In the genomic region with DNA sequence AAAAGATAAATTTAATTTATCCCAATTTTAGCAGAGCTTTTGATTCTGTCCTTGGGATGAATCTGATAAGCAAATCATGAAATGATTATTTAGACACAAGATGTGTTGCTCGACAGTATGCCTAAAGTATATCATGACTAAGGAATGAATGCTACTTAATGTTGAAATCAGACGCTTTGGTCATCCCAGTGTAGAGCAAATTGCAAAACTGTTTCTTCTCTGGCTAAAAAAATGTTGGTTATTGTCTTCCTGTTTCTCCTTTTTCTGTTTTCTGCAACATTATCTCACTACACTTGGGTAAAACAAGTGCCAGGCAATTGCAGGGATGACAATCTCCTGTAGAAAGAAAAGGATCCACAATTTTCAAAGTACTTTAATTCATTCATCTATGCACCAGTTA, we compare ENCODE assay signal across 13 cellular contexts.
A peak's percentile ranks its signal among the peaks of the same experiment; 100 is the strongest.
DNase-seq lines count a peak whose midpoint lies in the region; ATAC-seq and TF ChIP-seq lines count a peak whose summit lies in the region.
"Had no signal": no experiment of that assay in that cellular context is flagged by ENCODE, and none has a peak within 500 bp of the region (broad histone marks: within the 10 kb centered on the region; RNA-seq: fewer than 3 reads in every experiment).

No MANE protein-coding gene starts in this region.

- H3K9me3 ChIP-seq in gastrocnemius medialis, result no peaks in the 10 kb centered on the region

- H3K4me1 ChIP-seq in gastrocnemius medialis, result peaks cover 59 to 68% of the 10 kb centered on the region in 2 donors

- no peak overlapping the region for H3K4me3 Mint-ChIP-seq in activated naive CD8-positive, alpha-beta T cell treated with anti-CD3 and anti-CD28 coated beads, Interleukin-2, amount 50 U/mL, for 24 hours
- H3K4me3 Mint-ChIP-seq: activated CD4-positive, alpha-beta memory T cell treated with anti-CD3 and anti-CD28 coated beads, Interleukin-2, amount 10 ng/mL, durations not matched to agents 7 days and 5 days had no signal

- in situ Hi-C loops in gastrocnemius medialis (cut with MboI; ENCODE audit: low sequenced_read_pairs in 4 of 4), result no loop called here

- intact Hi-C loops in gastrocnemius medialis (cut with DNase I; ENCODE audit: low total_unique reads), result loop anchor here (10.0 kb wide), 1 partner anchor 148 kb away; no protein-coding TSS in a partner anchor

- H3K27me3 Mint-ChIP-seq in activated naive CD8-positive, alpha-beta T cell treated with anti-CD3 and anti-CD28 coated beads, Interleukin-2, amount 50 U/mL, for 24 hours, result no peaks in the 10 kb centered on the region
- H3K27me3 Mint-ChIP-seq: activated CD4-positive, alpha-beta memory T cell treated with anti-CD3 and anti-CD28 coated beads, Interleukin-2, amount 10 ng/mL, durations not matched to agents 7 days and 5 days had no signal

- H3K4me3 ChIP-seq in choroid plexus epithelial cell (ENCODE audit: low read depth, low read length) (no peak overlapping the region), gastrocnemius medialis (no peak overlapping the region)

- H3K27ac ChIP-seq in gastrocnemius medialis, result peak overlapping the region in 3 of 4 donors; percentile 23 to 75 (median 72)

- peaks cover 9% of the 10 kb centered on the region for H3K9me3 Mint-ChIP-seq in activated naive CD8-positive, alpha-beta T cell treated with anti-CD3 and anti-CD28 coated beads, Interleukin-2, amount 50 U/mL, for 24 hours

- no peaks in the 10 kb centered on the region for H3K36me3 ChIP-seq in gastrocnemius medialis

- no peak for ATAC-seq in gastrocnemius medialis
- ATAC-seq in HG03460 (IDR thresholded peaks at IDR 0.05; ENCODE audit: unreplicated experiment), result no peak
- ATAC-seq in activated naive CD8-positive, alpha-beta T cell treated with anti-CD3 and anti-CD28 coated beads, Interleukin-2, amount 50 U/mL, for 24 hours, result no peak

- TF ChIP-seq POLR2A in gastrocnemius medialis (IDR thresholded peaks at IDR 0.05), result no peak

- TF ChIP-seq CTCF in choroid plexus epithelial cell (conservative IDR thresholded peaks at IDR 0.05; ENCODE audit: low read depth, low read length) (no peak), gastrocnemius medialis (IDR thresholded peaks at IDR 0.05 in 4 of 5, conservative IDR thresholded peaks at IDR 0.05 in 1 of 5) (no peak)

- H3K27ac Mint-ChIP-seq in activated naive CD8-positive, alpha-beta T cell treated with anti-CD3 and anti-CD28 coated beads, Interleukin-2, amount 50 U/mL, for 24 hours, result no peak overlapping the region
- H3K27ac Mint-ChIP-seq: activated CD4-positive, alpha-beta memory T cell treated with anti-CD3 and anti-CD28 coated beads, Interleukin-2, amount 10 ng/mL, durations not matched to agents 7 days and 5 days had no signal

- H3K27me3 ChIP-seq in gastrocnemius medialis, result no peaks in the 10 kb centered on the region

- peaks cover 88% of the 10 kb centered on the region for H3K4me1 Mint-ChIP-seq in activated naive CD8-positive, alpha-beta T cell treated with anti-CD3 and anti-CD28 coated beads, Interleukin-2, amount 50 U/mL, for 24 hours

- peak; percentile 77 for DNase-seq in ELR (ENCODE audit: low read depth)
- peak; percentile 60 to 94 for DNase-seq in NOMO-1 (lab: John Stamatoyannopoulos, UW; ENCODE audit: unreplicated experiment in 2 of 2)
- DNase-seq in choroid plexus epithelial cell (ENCODE audit: low read depth), result peak; percentile 90
- no peak for DNase-seq in gastrocnemius medialis
- no peak for DNase-seq in activated naive CD8-positive, alpha-beta T cell treated with anti-CD3 and anti-CD28 coated beads, Interleukin-2, amount 50 U/mL, for 24 hours
- DNase-seq in AG08396 (ENCODE audit: low spot score), result no peak
- DNase-seq: activated CD4-positive, alpha-beta memory T cell treated with anti-CD3 and anti-CD28 coated beads, Interleukin-2, amount 10 ng/mL, durations not matched to agents 7 days and 5 days; amygdala; NCI-H1048; NCI-H526; small intestine; SW 1271 had no signal

- H3K36me3 Mint-ChIP-seq in activated naive CD8-positive, alpha-beta T cell treated with anti-CD3 and anti-CD28 coated beads, Interleukin-2, amount 50 U/mL, for 24 hours (ENCODE audit: low read depth), result peaks cover 10% of the 10 kb centered on the region

Comparison
In these comparisons a context has a peak if more than half of its experiments do, and no peak if none do; other contexts are left out.
1. DNase-seq: peak in ELR (single experiment), NOMO-1 (2 of 2) and choroid plexus epithelial cell (single experiment); none in gastrocnemius medialis (0 of 2), activated naive CD8-positive, alpha-beta T cell treated with anti-CD3 and anti-CD28 coated beads, Interleukin-2, amount 50 U/mL, for 24 hours (single experiment) and AG08396 (single experiment).